Comparison of ENCODE assay signal across 15 cellular contexts in genomic region chr15:31225356-31225955, GRCh38.
"Had no signal": no experiment of that assay in that cellular context is flagged by ENCODE, and none has a peak within 500 bp of the region (broad histone marks: within the 10 kb centered on the region; RNA-seq: fewer than 3 reads in every experiment).

No MANE protein-coding gene starts in this region.

- H3K27ac ChIP-seq: epithelial cell of prostate had no signal

- H3K27ac Mint-ChIP-seq: activated T-helper 2 cell treated with anti-CD3 and anti-CD28 coated beads, Interferon-gamma antibody, Interleukin-2, Interleukin-4, amounts not matched to agents 10 μg/mL and 5 μg/mL and 100 μg/mL, durations not matched to agents 14 hours and 24 hours and 36 hours had no signal

- FAIRE-seq: astrocyte, bronchial epithelial cell, frontal cortex had no signal

- DNase-seq: activated CD4-positive, alpha-beta T cell treated with anti-CD3 and anti-CD28 coated beads, Interleukin-2, amount 50 U/mL, for 48 hours; activated naive CD4-positive, alpha-beta T cell treated with anti-CD3 and anti-CD28 coated beads, Interleukin-2, amount 50 U/mL, for 16 hours; activated T-cell treated with anti-CD3 and anti-CD28 coated beads, Interleukin-2, amount 50 U/mL, for 1 hour; immature natural killer cell; retina; stimulated activated CD4-positive, alpha-beta T cell treated with anti-CD3 and anti-CD28 coated beads, Interleukin-4, amount 100 ng/mL, for 1 hour; stimulated activated naive CD4-positive, alpha-beta T cell treated with Interleukin-2 at 50 U/mL for 16 hours; trophoblast cell had no signal

- H3K4me3 ChIP-seq: lung had no signal

- H3K9me3 Mint-ChIP-seq: activated T-helper 2 cell treated with anti-CD3 and anti-CD28 coated beads, Interferon-gamma antibody, Interleukin-2, Interleukin-4, amounts not matched to agents 10 μg/mL and 5 μg/mL and 100 μg/mL, durations not matched to agents 14 hours and 24 hours and 36 hours; immature natural killer cell; naive B cell had no signal

- H3K27me3 Mint-ChIP-seq: naive B cell had no signal
